ENCODE assay signal across 2 cellular contexts in the genomic region with DNA sequence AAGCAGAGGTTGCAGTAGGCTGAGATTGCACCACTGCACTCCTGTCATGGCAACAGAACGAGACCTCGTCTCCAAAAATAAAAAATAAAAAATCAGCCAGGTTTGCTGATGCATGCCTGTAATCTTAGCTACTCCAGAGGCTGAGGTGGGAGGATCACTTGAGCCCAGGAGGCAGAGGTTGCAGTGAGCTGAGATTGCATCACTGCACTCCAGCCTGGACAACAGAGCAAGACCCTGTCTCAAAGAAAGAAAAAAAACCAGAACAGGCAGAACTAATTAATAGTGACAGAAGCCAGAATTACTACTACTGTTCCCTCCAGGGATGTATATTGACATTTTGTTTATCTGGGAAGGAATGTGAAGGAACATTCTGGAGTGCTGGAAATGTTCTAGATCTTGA. TPM values are rescaled to one million over a fixed set of nuclear protein-coding genes. Genes with fewer than 3 reads are reported as not detected.
"Had no signal": no experiment of that assay in that cellular context is flagged by ENCODE, and none has a peak within 500 bp of the region (broad histone marks: within the 10 kb centered on the region; RNA-seq: fewer than 3 reads in every experiment).

No MANE protein-coding gene starts in this region.

RNA-seq across cellular contexts. Expression of gene SCUBE2, which starts 7.1 kb away (rescaled TPM):
- total RNA-seq: HT-29 had no signal
- polyA plus RNA-seq: IgD-negative memory B cell had no signal
